Comparison of ENCODE assay signal across 18 cellular contexts in the genomic region with DNA sequence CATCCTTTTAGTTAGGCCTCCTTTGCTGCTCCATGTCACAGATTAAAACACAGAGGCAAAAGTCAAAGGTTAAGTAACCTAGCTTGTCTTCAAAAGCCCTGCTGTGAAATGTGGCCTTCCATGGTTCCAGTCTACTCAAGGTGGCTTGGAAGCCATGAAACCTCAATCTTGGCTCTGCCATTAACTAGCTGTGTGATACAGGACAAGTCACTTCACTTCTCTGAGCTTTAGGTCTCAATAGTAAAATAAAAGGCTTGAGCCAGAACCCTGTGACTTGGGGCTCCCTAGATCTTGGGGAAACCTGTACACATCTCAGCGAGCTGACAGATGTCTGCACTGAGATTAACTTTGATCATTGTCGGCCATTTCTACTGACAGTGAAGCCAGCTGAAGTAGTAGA.
"Had no signal": no experiment of that assay in that cellular context is flagged by ENCODE, and none has a peak within 500 bp of the region (broad histone marks: within the 10 kb centered on the region; RNA-seq: fewer than 3 reads in every experiment).

No MANE protein-coding gene starts in this region.

- H3K4me3 ChIP-seq: heart left ventricle, psoas muscle, right lobe of liver, thoracic aorta had no signal

- H3K4me3 Mint-ChIP-seq: nephron progenitor cell; stimulated activated memory B cell treated with anti-CD40 and anti-IgM and Interleukin-4, amounts not matched to agents 10 μg/mL and 1 μg/mL and 100 μg/mL, for 72 hours; stimulated activated naive CD8-positive, alpha-beta T cell treated with anti-CD3 and anti-CD28 coated beads, Interleukin-15, amount 100 ng/mL, for 72 hours; type B pancreatic cell had no signal

- H3K27me3 ChIP-seq: foreskin keratinocyte, heart left ventricle, neutrophil, right lobe of liver had no signal

- H3K9me3 ChIP-seq: heart left ventricle, neutrophil, psoas muscle, right lobe of liver, thoracic aorta had no signal

- H3K36me3 Mint-ChIP-seq: type B pancreatic cell had no signal

- DNase-seq: erythroblast; foreskin keratinocyte; heart left ventricle; hippocampal formation; kidney glomerular epithelial cell; nephron progenitor cell; psoas muscle; retina; right lobe of liver; stimulated activated CD4-positive, alpha-beta T cell treated with anti-CD3 and anti-CD28 coated beads, Interleukin-4, amount 100 ng/mL, for 1 hour; stimulated activated naive CD8-positive, alpha-beta T cell treated with anti-CD3 and anti-CD28 coated beads, Interleukin-15, amount 100 ng/mL, for 72 hours; substantia nigra had no signal

- H3K27me3 Mint-ChIP-seq: stimulated activated memory B cell treated with anti-CD40 and anti-IgM and Interleukin-4, amounts not matched to agents 10 μg/mL and 1 μg/mL and 100 μg/mL, for 72 hours; stimulated activated naive CD8-positive, alpha-beta T cell treated with anti-CD3 and anti-CD28 coated beads, Interleukin-15, amount 100 ng/mL, for 72 hours; type B pancreatic cell had no signal

- H3K36me3 ChIP-seq: heart left ventricle, neutrophil, right lobe of liver, thoracic aorta had no signal

- H3K4me1 ChIP-seq: psoas muscle had no signal

- H3K27ac Mint-ChIP-seq: nephron progenitor cell; stimulated activated memory B cell treated with anti-CD40 and anti-IgM and Interleukin-4, amounts not matched to agents 10 μg/mL and 1 μg/mL and 100 μg/mL, for 72 hours; stimulated activated naive CD8-positive, alpha-beta T cell treated with anti-CD3 and anti-CD28 coated beads, Interleukin-15, amount 100 ng/mL, for 72 hours; type B pancreatic cell had no signal

- H3K9me3 Mint-ChIP-seq: stimulated activated memory B cell treated with anti-CD40 and anti-IgM and Interleukin-4, amounts not matched to agents 10 μg/mL and 1 μg/mL and 100 μg/mL, for 72 hours; type B pancreatic cell had no signal

- ATAC-seq: foreskin keratinocyte; heart left ventricle; psoas muscle; right lobe of liver; stimulated activated memory B cell treated with anti-CD40 and anti-IgM and Interleukin-4, amounts not matched to agents 10 μg/mL and 1 μg/mL and 100 μg/mL, for 72 hours; stimulated activated naive CD8-positive, alpha-beta T cell treated with anti-CD3 and anti-CD28 coated beads, Interleukin-15, amount 100 ng/mL, for 72 hours had no signal

- FAIRE-seq: islet of Langerhans, urothelium cell line had no signal

- H3K27ac ChIP-seq: foreskin keratinocyte, heart left ventricle, neutrophil, psoas muscle, right lobe of liver, thoracic aorta had no signal
